Comparison of ENCODE assay signal across 19 cellular contexts in genomic region chr12:131217024-131217586, GRCh38.
DNase-seq lines count a peak whose midpoint lies in the region; ATAC-seq and TF ChIP-seq lines count a peak whose summit lies in the region.
"Had no signal": no experiment of that assay in that cellular context is flagged by ENCODE, and none has a peak within 500 bp of the region (broad histone marks: within the 10 kb centered on the region; RNA-seq: fewer than 3 reads in every experiment).

No MANE protein-coding gene starts in this region.

- POLR2A ChIA-PET in HEK293 (lab: Yijun Ruan, JAX): no interaction called here

- intact Hi-C loops in left ventricle myocardium superior (cut with micrococcal nuclease) (no loop called here), posterior vena cava (cut with DNase I) (no loop called here)

- H3K9me3 ChIP-seq in HEK293 (ENCODE audit: control insufficient read depth, insufficient read depth, low read depth, low read length): no peaks in the 10 kb centered on the region

- no peak overlapping the region for H3K27ac ChIP-seq in HEK293 (ENCODE audit: extremely low read depth, low read depth, low read length)
- H3K27ac ChIP-seq: RWPE1, stomach, upper lobe of left lung had no signal

- peak; percentile 43 for ATAC-seq in left ventricle myocardium superior
- ATAC-seq: activated CD4-positive, CD25-positive, alpha-beta regulatory T cell treated with anti-CD3 and anti-CD28 coated beads, Interleukin-2, amount 50 U/mL, for 24 hours had no signal

- CTCF ChIA-PET in HEK293 (lab: Yijun Ruan, JAX): no interaction called here

- H3K36me3 ChIP-seq in HEK293 (ENCODE audit: control insufficient read depth in 2 of 2, insufficient read depth in 1 of 2, low read length in 2 of 2): no peaks in the 10 kb centered on the region
- H3K36me3 ChIP-seq: stomach, upper lobe of left lung had no signal

- no peak for TF ChIP-seq CTCF in HEK293 (tag by site-specific recombination; IDR thresholded peaks at IDR 0.05)

- H3K4me3 ChIP-seq in HEK293 (ENCODE audit: low read depth, low read length): no peak overlapping the region
- H3K4me3 ChIP-seq: stomach, upper lobe of left lung had no signal

- H3K4me1 ChIP-seq in HEK293 (ENCODE audit: control insufficient read depth, insufficient read depth, low read length): no peaks in the 10 kb centered on the region

- peak; percentile 50 for DNase-seq in activated effector memory CD4-positive, alpha-beta T cell treated with anti-CD3 and anti-CD28 coated beads, Interleukin-2, amount 50 U/mL, for 16 hours
- no peak for DNase-seq in activated effector memory CD4-positive, alpha-beta T cell treated with Interleukin-2 at 50 U/mL for 16 hours
- DNase-seq in left ventricle myocardium superior (no peak), posterior vena cava (ENCODE audit: low spot score) (peak; percentile 49), NCI-H2107 (lab: John Stamatoyannopoulos, UW) (no peak), NCI-H1417 (lab: John Stamatoyannopoulos, UW) (no peak), NCI-H1048 (lab: John Stamatoyannopoulos, UW) (no peak)
- DNase-seq: activated CD8-positive, alpha-beta memory T cell treated with anti-CD3 and anti-CD28 coated beads for 24 hours; DMS 273 treated with DMSO at 0.1 percent for 48 hours; GDM1; HFFc6; immature natural killer cell; NCI-H1694 treated with DMSO at 0.1 percent for 48 hours; NCI-H69; stomach had no signal

TF ChIP-seq in HEK293, 187 proteins besides CTCF, POLR2A, EP300 and RAD21 (continues in another document):
- TF ChIP-seq ZBTB1 (tag by site-specific recombination; IDR thresholded peaks at IDR 0.05) (no peak), ZNF629 (tag by site-specific recombination; IDR thresholded peaks at IDR 0.05) (peak; percentile 45), ZBTB7A (tag by site-specific recombination; IDR thresholded peaks at IDR 0.05; ENCODE audit: low read depth) (no peak), ZNF473 (tag by site-specific recombination; IDR thresholded peaks at IDR 0.05) (no peak), ZNF843 (tag by site-specific recombination; IDR thresholded peaks at IDR 0.05) (no peak), ZNF23 (tag by site-specific recombination; IDR thresholded peaks at IDR 0.05; ENCODE audit: borderline replicate concordance) (no peak), ZNF521 (tag by site-specific recombination; IDR thresholded peaks at IDR 0.05) (no peak), GFI1B (tag by site-specific recombination; IDR thresholded peaks at IDR 0.05) (no peak), ZNF16 (tag by site-specific recombination; IDR thresholded peaks at IDR 0.05; ENCODE audit: low read depth) (no peak), ZNF19 (tag by site-specific recombination; IDR thresholded peaks at IDR 0.05; ENCODE audit: low read depth) (no peak), SP2 (tag by site-specific recombination; IDR thresholded peaks at IDR 0.05) (no peak), ZNF311 (tag by site-specific recombination; IDR thresholded peaks at IDR 0.05; ENCODE audit: borderline replicate concordance) (no peak), ZNF214 (tag by site-specific recombination; IDR thresholded peaks at IDR 0.05; ENCODE audit: borderline replicate concordance) (peak; percentile 99), ZNF658 (tag by site-specific recombination; IDR thresholded peaks at IDR 0.05) (no peak), HOXC10 (CRISPR knock-in tag; IDR thresholded peaks at IDR 0.05) (no peak), ZNF24 (tag by site-specific recombination; IDR thresholded peaks at IDR 0.05) (no peak), ZSCAN5A (tag by site-specific recombination; IDR thresholded peaks at IDR 0.05) (no peak), ZNF791 (tag by site-specific recombination; IDR thresholded peaks at IDR 0.05) (no peak), ZNF132 (tag by site-specific recombination; IDR thresholded peaks at IDR 0.05; ENCODE audit: borderline replicate concordance) (no peak), ZNF398 (tag by site-specific recombination; IDR thresholded peaks at IDR 0.05) (no peak), BCL11B (tag by site-specific recombination; IDR thresholded peaks at IDR 0.05; ENCODE audit: low read depth) (no peak), ZBTB20 (tag by site-specific recombination; IDR thresholded peaks at IDR 0.05) (no peak), ZBTB8A (tag by site-specific recombination; IDR thresholded peaks at IDR 0.05) (no peak), GLIS2 (tag by site-specific recombination; IDR thresholded peaks at IDR 0.05) (no peak), KLF7 (tag by site-specific recombination; IDR thresholded peaks at IDR 0.05; ENCODE audit: borderline replicate concordance) (no peak), SCRT2 (tag by site-specific recombination; IDR thresholded peaks at IDR 0.05) (peak; percentile 74), ZIC2 (tag by site-specific recombination; IDR thresholded peaks at IDR 0.05) (peak; percentile 61), FEZF1 (tag by site-specific recombination; IDR thresholded peaks at IDR 0.05) (no peak), HIC1 (tag by site-specific recombination; IDR thresholded peaks at IDR 0.05) (no peak), ZBTB17 (tag by site-specific recombination; IDR thresholded peaks at IDR 0.05) (peak; percentile 71), ZNF169 (tag by site-specific recombination; IDR thresholded peaks at IDR 0.05) (no peak), PBX3 (CRISPR knock-in tag; IDR thresholded peaks at IDR 0.05) (no peak), ZNF692 (tag by site-specific recombination; IDR thresholded peaks at IDR 0.05) (no peak)

Comparison
In these comparisons a context has a peak if more than half of its experiments do, and no peak if none do; other contexts are left out.
1. DNase-seq: peak in activated effector memory CD4-positive, alpha-beta T cell treated with anti-CD3 and anti-CD28 coated beads, Interleukin-2, amount 50 U/mL, for 16 hours (single experiment) and posterior vena cava (single experiment); none in activated effector memory CD4-positive, alpha-beta T cell treated with Interleukin-2 at 50 U/mL for 16 hours (single experiment), left ventricle myocardium superior (single experiment), NCI-H2107 (single experiment), NCI-H1417 (0 of 3) and NCI-H1048 (single experiment).